In the genomic region with DNA sequence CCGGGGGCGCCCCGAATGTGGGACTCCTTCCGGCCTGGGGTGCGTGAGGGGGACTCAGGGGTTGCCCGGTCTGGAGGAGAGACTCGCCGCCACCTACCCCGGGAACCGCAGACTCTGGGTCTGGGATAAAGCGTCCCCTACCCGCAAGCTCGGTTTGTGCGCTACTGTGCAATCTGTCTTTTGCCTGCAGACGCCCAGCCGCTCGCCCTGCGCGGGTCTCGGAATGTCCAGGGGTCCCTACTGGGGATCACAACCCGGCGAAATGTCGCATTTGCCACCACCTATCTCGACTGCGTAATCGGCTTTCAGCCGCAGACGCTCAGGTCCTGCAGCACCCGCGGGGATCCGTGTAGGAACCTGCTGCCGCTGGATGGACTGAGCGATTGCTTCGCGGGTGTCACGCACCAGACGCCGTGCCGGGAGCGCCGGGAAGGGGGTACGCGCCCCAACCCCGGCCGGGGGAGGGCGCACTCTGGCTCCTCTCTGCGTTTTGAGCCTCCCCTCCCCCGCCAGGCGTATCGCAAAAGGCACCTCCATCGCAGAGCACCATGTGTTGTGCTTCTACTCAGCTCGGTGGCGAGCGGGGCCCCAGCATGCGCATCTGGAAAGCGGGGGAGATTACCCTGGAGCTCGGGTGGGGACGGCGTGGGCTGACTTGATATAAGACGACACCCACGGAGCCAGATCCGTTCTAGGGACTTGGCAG, we compare ENCODE assay signal across 8 cellular contexts. TPM values are rescaled to one million over a fixed set of nuclear protein-coding genes. Genes with fewer than 3 reads are reported as not detected.
A peak's percentile ranks its signal among the peaks of the same experiment; 100 is the strongest.
DNase-seq lines count a peak whose midpoint lies in the region; ATAC-seq and TF ChIP-seq lines count a peak whose summit lies in the region.

No MANE protein-coding gene starts in this region.

- H3K4me3 ChIP-seq in OCI-LY3 (ENCODE audit: low read length) (peak overlapping the region; percentile 85), fibroblast of pulmonary artery (replicated peaks; ENCODE audit: low read depth, low read length) (peak overlapping the region; percentile 89), stomach smooth muscle (ENCODE audit: low read length in 2 of 2) (peak overlapping the region; percentile 83 to 88)

- H3K36me3 ChIP-seq in OCI-LY3 (replicated peaks; ENCODE audit: low read depth, low read length) (no peaks in the 10 kb centered on the region), stomach smooth muscle (ENCODE audit: control insufficient read depth in 2 of 2, insufficient read depth in 2 of 2, low read length in 2 of 2) (no peaks in the 10 kb centered on the region)

- peak; percentile 22 for DNase-seq in NCI-H2029 (lab: John Stamatoyannopoulos, UW)
- DNase-seq in NCI-H2029 treated with DMSO at 0.1 percent for 48 hours (lab: John Stamatoyannopoulos, UW), result no peak
- DNase-seq in activated T-helper 1 cell treated with anti-CD3 and anti-CD28 coated beads, Interleukin-2, amount 50 U/mL, for 16 hours (ENCODE audit: low read depth in 1 of 2, low spot score in 1 of 2), result peak; percentile 55 to 64
- DNase-seq in fibroblast of pulmonary artery (ENCODE audit: low read depth), result peak; percentile 50
- peak; percentile 45 for DNase-seq in neural crest cell (ENCODE audit: low read depth, low spot score)

- H3K27me3 ChIP-seq in OCI-LY3 (ENCODE audit: low read depth, low read length), result no peaks in the 10 kb centered on the region
- peaks cover 5 to 11% of the 10 kb centered on the region in 2 donors for H3K27me3 ChIP-seq in stomach smooth muscle (ENCODE audit: control insufficient read depth in 1 of 2, insufficient read depth in 2 of 2, low read length in 2 of 2)

- peak overlapping the region; percentile 95 for H3K4me2 ChIP-seq in OCI-LY3 (ENCODE audit: low read length)

- peak overlapping the region; percentile 16; the same call in 1 of the 2 replicates for H3K27ac ChIP-seq in OCI-LY3 (ENCODE audit: low read length)
- H3K27ac ChIP-seq in stomach smooth muscle (ENCODE audit: low read length), result no peak overlapping the region

- H2AFZ ChIP-seq in OCI-LY3 (ENCODE audit: low read depth, low read length), result peak overlapping the region; percentile 76

- H3K36me3 Mint-ChIP-seq in neural crest cell (ENCODE audit: low read depth), result no peaks in the 10 kb centered on the region

- peaks cover 13% of the 10 kb centered on the region for H3K27me3 Mint-ChIP-seq in neural crest cell (ENCODE audit: low read depth)

- H4K20me1 ChIP-seq in OCI-LY3 (ENCODE audit: insufficient read depth, low read length), result peaks cover 6% of the 10 kb centered on the region; the same call in 1 of the 2 replicates

- H3K9me3 ChIP-seq in OCI-LY3 (ENCODE audit: insufficient read depth, low read length) (no peaks in the 10 kb centered on the region), stomach smooth muscle (ENCODE audit: control insufficient read depth in 2 of 2, low read length in 2 of 2) (no peaks in the 10 kb centered on the region)

- peak overlapping the region; percentile 44 for H3K27ac Mint-ChIP-seq in neural crest cell (ENCODE audit: unreplicated experiment)

- TF ChIP-seq CTCF in OCI-LY3 (IDR thresholded peaks at IDR 0.05; ENCODE audit: low read depth, low read length) (peak; percentile 67), fibroblast of pulmonary artery (IDR thresholded peaks at IDR 0.05; ENCODE audit: low read length, missing control alignments) (peak; percentile 2), neural crest cell (conservative IDR thresholded peaks at IDR 0.05) (peak; percentile 36)

- no peaks in the 10 kb centered on the region for H3K9me3 Mint-ChIP-seq in neural crest cell

- peak overlapping the region; percentile 74 for H3K9ac ChIP-seq in OCI-LY3 (ENCODE audit: low read length)
- peak overlapping the region; percentile 64 to 65 for H3K9ac ChIP-seq in stomach smooth muscle (ENCODE audit: low read length in 2 of 2)

- peak overlapping the region; percentile 94 for H3K4me3 Mint-ChIP-seq in neural crest cell

- ATAC-seq in HG03280 (IDR thresholded peaks at IDR 0.05; ENCODE audit: unreplicated experiment), result peak; percentile 28

- H3K79me2 ChIP-seq in OCI-LY3 (ENCODE audit: low read length), result peaks cover 40% of the 10 kb centered on the region

- peaks cover 15% of the 10 kb centered on the region for H3K4me1 ChIP-seq in OCI-LY3 (ENCODE audit: low read length)
- peaks cover 37% of the 10 kb centered on the region for H3K4me1 ChIP-seq in stomach smooth muscle (ENCODE audit: control insufficient read depth, insufficient read depth, low read length)

- peaks cover 67% of the 10 kb centered on the region for H3K4me1 Mint-ChIP-seq in neural crest cell

RNA-seq across cellular contexts. Expression of a gene that starts 0.8 kb away (rescaled TPM):
- 86.5 and 88.7 TPM in 2 replicates for total RNA-seq in neural crest cell

RNA-seq across cellular contexts. Expression of a gene that starts 31.9 kb away (rescaled TPM):
- 49.8 and 50.6 TPM in 2 replicates for total RNA-seq in neural crest cell

RNA-seq across cellular contexts. Expression of a gene that starts 32.0 kb away (rescaled TPM):
- total RNA-seq in neural crest cell, result 68.7 and 71.9 TPM in 2 replicates

RNA-seq across cellular contexts. Expression of a gene that starts 56.3 kb away (rescaled TPM):
- not detected in 2 replicates for total RNA-seq in neural crest cell

RNA-seq across cellular contexts. Expression of a gene that starts 57.7 kb away (rescaled TPM):
- not detected in 2 replicates for total RNA-seq in neural crest cell

Comparison
In these comparisons a context has a peak if more than half of its experiments do, and no peak if none do; other contexts are left out.
1. CTCF ChIP-seq: peak in every context shown above with its lines; median percentile 67 in OCI-LY3; 36 in neural crest cell; 2 in fibroblast of pulmonary artery.